ENCODE assay signal across 10 cellular contexts in the genomic region with DNA sequence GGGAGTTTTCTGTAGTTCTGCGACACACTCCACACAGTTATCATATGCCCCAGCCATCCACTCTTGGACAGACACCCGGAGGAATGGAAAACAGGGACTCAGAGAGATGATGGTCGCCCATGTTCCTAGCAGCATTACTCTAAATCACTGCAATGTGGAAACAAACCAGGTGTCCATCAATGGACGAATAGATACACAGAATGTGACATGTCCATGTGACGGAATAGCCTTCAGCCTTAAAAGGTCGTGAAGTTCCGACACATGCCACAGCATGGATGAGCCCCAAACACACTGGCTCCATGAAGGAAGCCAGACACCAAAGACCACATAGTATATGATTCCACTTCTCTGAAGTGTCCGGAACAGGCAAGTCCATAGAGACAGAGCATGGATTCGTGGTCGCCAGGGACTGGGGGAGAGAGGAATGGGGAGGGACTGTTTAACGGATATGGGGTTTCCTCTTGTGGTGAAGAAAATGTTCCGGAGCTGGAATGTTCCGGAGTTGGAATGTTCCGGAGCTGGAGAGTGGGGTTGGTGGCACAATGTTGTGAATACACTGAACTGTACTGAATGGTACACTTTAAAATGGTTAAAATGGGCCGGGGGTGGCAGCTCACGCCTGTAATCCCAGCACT. TPM values are rescaled to one million over a fixed set of nuclear protein-coding genes. Genes with fewer than 3 reads are reported as not detected.
DNase-seq lines count a peak whose midpoint lies in the region; ATAC-seq and TF ChIP-seq lines count a peak whose summit lies in the region.
"Had no signal": no experiment of that assay in that cellular context is flagged by ENCODE, and none has a peak within 500 bp of the region (broad histone marks: within the 10 kb centered on the region; RNA-seq: fewer than 3 reads in every experiment).

No MANE protein-coding gene starts in this region.

- H3K4me1 ChIP-seq in right lobe of liver = no peaks in the 10 kb centered on the region
- H3K4me1 ChIP-seq: pancreas had no signal

- peaks cover 85% of the 10 kb centered on the region for H3K4me1 Mint-ChIP-seq in activated T-cell treated with anti-CD3 and anti-CD28 coated beads, Interleukin-2, amount 50 U/mL, for 72 hours (ENCODE audit: low read depth)
- peaks cover 79% of the 10 kb centered on the region for H3K4me1 Mint-ChIP-seq in activated CD8-positive, alpha-beta T cell treated with anti-CD3 and anti-CD28 coated beads for 36 hours (ENCODE audit: low read depth)
- peaks cover 88% of the 10 kb centered on the region for H3K4me1 Mint-ChIP-seq in stimulated activated effector memory CD8-positive, alpha-beta T cell treated with anti-CD3 and anti-CD28 coated beads, Interleukin-12 subunit alpha, Interleukin-12 subunit beta, amount 100 ng/mL, for 72 hours

- H3K9me3 Mint-ChIP-seq in activated T-cell treated with anti-CD3 and anti-CD28 coated beads, Interleukin-2, amount 50 U/mL, for 72 hours = no peaks in the 10 kb centered on the region
- no peaks in the 10 kb centered on the region for H3K9me3 Mint-ChIP-seq in activated CD8-positive, alpha-beta T cell treated with anti-CD3 and anti-CD28 coated beads for 36 hours
- H3K9me3 Mint-ChIP-seq in stimulated activated effector memory CD8-positive, alpha-beta T cell treated with anti-CD3 and anti-CD28 coated beads, Interleukin-12 subunit alpha, Interleukin-12 subunit beta, amount 100 ng/mL, for 72 hours = no peaks in the 10 kb centered on the region

- intact Hi-C loops in activated CD8-positive, alpha-beta T cell treated with anti-CD3 and anti-CD28 coated beads for 36 hours (cut with micrococcal nuclease) = no loop called here
- intact Hi-C loops in right lobe of liver (cut with DNase I) = no loop called here

- H3K27ac Mint-ChIP-seq in activated T-cell treated with anti-CD3 and anti-CD28 coated beads, Interleukin-2, amount 50 U/mL, for 72 hours = peak overlapping the region; percentile 43
- H3K27ac Mint-ChIP-seq in activated CD8-positive, alpha-beta T cell treated with anti-CD3 and anti-CD28 coated beads for 36 hours = peak overlapping the region; percentile 58
- peak overlapping the region; percentile 98 for H3K27ac Mint-ChIP-seq in stimulated activated effector memory CD8-positive, alpha-beta T cell treated with anti-CD3 and anti-CD28 coated beads, Interleukin-12 subunit alpha, Interleukin-12 subunit beta, amount 100 ng/mL, for 72 hours

- H3K27me3 ChIP-seq in right lobe of liver = no peaks in the 10 kb centered on the region
- H3K27me3 ChIP-seq: cardiac muscle cell, pancreas had no signal

- ATAC-seq in activated T-cell treated with anti-CD3 and anti-CD28 coated beads, Interleukin-2, amount 50 U/mL, for 72 hours (replicated peaks in 1 of 2) = no peak
- ATAC-seq in activated CD8-positive, alpha-beta T cell treated with anti-CD3 and anti-CD28 coated beads for 36 hours = no peak
- ATAC-seq in right lobe of liver (peak; percentile 15 to 47 (median 28)), HG03571 (IDR thresholded peaks at IDR 0.05; ENCODE audit: unreplicated experiment) (no peak)
- ATAC-seq in stimulated activated effector memory CD8-positive, alpha-beta T cell treated with anti-CD3 and anti-CD28 coated beads, Interleukin-12 subunit alpha, Interleukin-12 subunit beta, amount 100 ng/mL, for 72 hours = no peak

- peaks cover 11 to 18% of the 10 kb centered on the region in 2 donors for H3K36me3 Mint-ChIP-seq in activated T-cell treated with anti-CD3 and anti-CD28 coated beads, Interleukin-2, amount 50 U/mL, for 72 hours (ENCODE audit: insufficient read depth in 2 of 2)
- peaks cover 13% of the 10 kb centered on the region for H3K36me3 Mint-ChIP-seq in activated CD8-positive, alpha-beta T cell treated with anti-CD3 and anti-CD28 coated beads for 36 hours (ENCODE audit: low read depth)
- H3K36me3 Mint-ChIP-seq in stimulated activated effector memory CD8-positive, alpha-beta T cell treated with anti-CD3 and anti-CD28 coated beads, Interleukin-12 subunit alpha, Interleukin-12 subunit beta, amount 100 ng/mL, for 72 hours = peaks cover 39% of the 10 kb centered on the region

- no peaks in the 10 kb centered on the region for H3K9me3 ChIP-seq in right lobe of liver
- H3K9me3 ChIP-seq: pancreas had no signal

- H3K4me3 Mint-ChIP-seq in activated T-cell treated with anti-CD3 and anti-CD28 coated beads, Interleukin-2, amount 50 U/mL, for 72 hours = peak overlapping the region; percentile 22 to 45
- no peak overlapping the region for H3K4me3 Mint-ChIP-seq in activated CD8-positive, alpha-beta T cell treated with anti-CD3 and anti-CD28 coated beads for 36 hours
- peak overlapping the region; percentile 98 for H3K4me3 Mint-ChIP-seq in stimulated activated effector memory CD8-positive, alpha-beta T cell treated with anti-CD3 and anti-CD28 coated beads, Interleukin-12 subunit alpha, Interleukin-12 subunit beta, amount 100 ng/mL, for 72 hours

- WGBS in right lobe of liver (ENCODE audit: insufficient coverage, low coverage, low lambda C conversion rate, missing lambda C conversion rate) = 60% methylated on average over 13 of the region's 16 CpGs

- TF ChIP-seq POLR2A in right lobe of liver (IDR thresholded peaks at IDR 0.05) = no peak

- H3K27ac ChIP-seq in right lobe of liver (peak overlapping the region; percentile 12 to 69 (median 21)), substantia nigra (ENCODE audit: low read depth, low read length, poor library complexity, severe bottlenecking) (no peak overlapping the region)

- H3K36me3 ChIP-seq in right lobe of liver = no peaks in the 10 kb centered on the region
- H3K36me3 ChIP-seq: cardiac muscle cell, pancreas had no signal

- no peaks in the 10 kb centered on the region for H3K27me3 Mint-ChIP-seq in activated T-cell treated with anti-CD3 and anti-CD28 coated beads, Interleukin-2, amount 50 U/mL, for 72 hours (ENCODE audit: low read depth)
- H3K27me3 Mint-ChIP-seq in activated CD8-positive, alpha-beta T cell treated with anti-CD3 and anti-CD28 coated beads for 36 hours = peaks cover 2% of the 10 kb centered on the region

- no peak for DNase-seq in activated T-cell treated with anti-CD3 and anti-CD28 coated beads, Interleukin-2, amount 50 U/mL, for 72 hours
- DNase-seq in activated T-cell treated with anti-CD3 and anti-CD28 coated beads, Interleukin-2, amount 50 U/mL, for 1 hour = no peak
- no peak for DNase-seq in activated CD8-positive, alpha-beta T cell treated with anti-CD3 and anti-CD28 coated beads for 36 hours
- no peak for DNase-seq in right lobe of liver
- no peak for DNase-seq in stimulated activated effector memory CD8-positive, alpha-beta T cell treated with anti-CD3 and anti-CD28 coated beads, Interleukin-12 subunit alpha, Interleukin-12 subunit beta, amount 100 ng/mL, for 72 hours (ENCODE audit: low spot score in 2 of 2)
- DNase-seq in substantia nigra (lab: John Stamatoyannopoulos, UW) = no peak
- DNase-seq in hypothalamus (lab: John Stamatoyannopoulos, UW) = no peak
- DNase-seq: pancreas had no signal

- POLR2A ChIA-PET in activated CD8-positive, alpha-beta T cell treated with anti-CD3 and anti-CD28 coated beads for 36 hours (lab: Charles Lee) = interaction anchor here (0.9 kb wide), 1 partner anchor 123 kb away, joined by 3 read pairs; no protein-coding TSS in a partner anchor

- no peak for TF ChIP-seq CTCF in activated CD8-positive, alpha-beta T cell treated with anti-CD3 and anti-CD28 coated beads for 36 hours (IDR thresholded peaks at IDR 0.05)
- no peak for TF ChIP-seq CTCF in right lobe of liver (IDR thresholded peaks at IDR 0.05)

- CTCF ChIA-PET in activated CD8-positive, alpha-beta T cell treated with anti-CD3 and anti-CD28 coated beads for 36 hours (lab: Charles Lee) = interaction anchor here (0.9 to 1.0 kb wide), 3 partner anchors 104 to 165 kb away, joined by 3 to 4 read pairs (median 3); no protein-coding TSS in a partner anchor

- no peak overlapping the region for H3K4me3 ChIP-seq in right lobe of liver
- H3K4me3 ChIP-seq: cardiac muscle cell, pancreas had no signal

RNA-seq across cellular contexts. Expression of gene AFAP1, which starts 28.7 kb away (rescaled TPM):
- total RNA-seq in activated T-cell treated with anti-CD3 and anti-CD28 coated beads, Interleukin-2, amount 50 U/mL, for 72 hours = 10 to 100 TPM; 30.6 to 49.3 TPM
- 10 to 100 TPM; 25.5 to 26.5 TPM for total RNA-seq in activated CD8-positive, alpha-beta T cell treated with anti-CD3 and anti-CD28 coated beads for 36 hours
- total RNA-seq in right lobe of liver = 1 to 10 TPM in 5 of 6 experiments, under 1 TPM in 1; 0.95 to 3.1 (median 1.9) TPM

Comparison
In these comparisons a context has a peak if more than half of its experiments do, and no peak if none do; other contexts are left out.
1. ATAC-seq: peak in right lobe of liver (4 of 4); none in activated T-cell treated with anti-CD3 and anti-CD28 coated beads, Interleukin-2, amount 50 U/mL, for 72 hours (0 of 2), activated CD8-positive, alpha-beta T cell treated with anti-CD3 and anti-CD28 coated beads for 36 hours (single experiment), stimulated activated effector memory CD8-positive, alpha-beta T cell treated with anti-CD3 and anti-CD28 coated beads, Interleukin-12 subunit alpha, Interleukin-12 subunit beta, amount 100 ng/mL, for 72 hours (single experiment) and HG03571 (single experiment).
2. H3K27ac Mint-ChIP-seq: peak in every context shown above with its lines; median percentile 98 in stimulated activated effector memory CD8-positive, alpha-beta T cell treated with anti-CD3 and anti-CD28 coated beads, Interleukin-12 subunit alpha, Interleukin-12 subunit beta, amount 100 ng/mL, for 72 hours; 58 in activated CD8-positive, alpha-beta T cell treated with anti-CD3 and anti-CD28 coated beads for 36 hours; 43 in activated T-cell treated with anti-CD3 and anti-CD28 coated beads, Interleukin-2, amount 50 U/mL, for 72 hours.
3. RNA of gene AFAP1, which starts 28.7 kb away (total RNA-seq): 30.6 to 49.3 TPM in activated T-cell treated with anti-CD3 and anti-CD28 coated beads, Interleukin-2, amount 50 U/mL, for 72 hours and 25.5 to 26.5 TPM in activated CD8-positive, alpha-beta T cell treated with anti-CD3 and anti-CD28 coated beads for 36 hours; 0.95 to 3.1 TPM in right lobe of liver; every median in the first group is over 4 times any median in the second.